26 cellular contexts compared by ENCODE assay signal in genomic region chr20:11748436-11748835, GRCh38.
DNase-seq lines count a peak whose midpoint lies in the region; ATAC-seq, FAIRE-seq and TF ChIP-seq lines count a peak whose summit lies in the region.
"Had no signal": no experiment of that assay in that cellular context is flagged by ENCODE, and none has a peak within 500 bp of the region (broad histone marks: within the 10 kb centered on the region; RNA-seq: fewer than 3 reads in every experiment).

No MANE protein-coding gene starts in this region.

- FAIRE-seq in HepG2 (lab: Jason Lieb, UNC) (no peak), pancreas (lab: Jason Lieb, UNC) (no peak)
- FAIRE-seq: A549, GM12878, GM12892, GM19239 had no signal

- H3K36me3 ChIP-seq in HepG2 (replicated peaks in 1 of 2; ENCODE audit: control insufficient read depth in 1 of 2, insufficient read depth in 2 of 2, low read length in 2 of 2) (no peaks in the 10 kb centered on the region), right lobe of liver (no peaks in the 10 kb centered on the region), pancreas (no peaks in the 10 kb centered on the region)
- H3K36me3 ChIP-seq: BE2C, BLaER1 had no signal

- TF ChIP-seq POLR2A in HepG2 (IDR thresholded peaks at IDR 0.05; ENCODE audit: insufficient read depth in 1 of 2, low read depth in 2 of 2, low read length in 2 of 2) (no peak), right lobe of liver (IDR thresholded peaks at IDR 0.05) (no peak)

- no peak overlapping the region for H3K4me3 ChIP-seq in HepG2 (replicated peaks in 1 of 3; ENCODE audit: insufficient read depth in 1 of 3, low read depth in 2 of 3, low read length in 3 of 3)
- H3K4me3 ChIP-seq in right lobe of liver = no peak overlapping the region
- H3K4me3 ChIP-seq in pancreas = no peak overlapping the region
- H3K4me3 ChIP-seq: A549, BLaER1, GM12878 had no signal

- intact Hi-C loops in HepG2 (cut with micrococcal nuclease; ENCODE audit: unreplicated experiment) (no loop called here), right lobe of liver (cut with DNase I) (no loop called here), pancreas (cut with DNase I) (no loop called here)

- in situ Hi-C loops in HepG2 (cut with HindIII; ENCODE audit: extremely low pct_ligation_motif_present, low pct_unique_long_range_greater_than_20kb) = no loop called here

- H3K27me3 ChIP-seq in HepG2 (ENCODE audit: control insufficient read depth in 1 of 2, insufficient read depth in 2 of 2, low read length in 2 of 2) = no peaks in the 10 kb centered on the region
- H3K27me3 ChIP-seq in right lobe of liver = no peaks in the 10 kb centered on the region
- no peaks in the 10 kb centered on the region for H3K27me3 ChIP-seq in pancreas
- H3K27me3 ChIP-seq: BE2C, BLaER1 had no signal

- TF ChIP-seq EP300 in HepG2 (IDR thresholded peaks at IDR 0.05; ENCODE audit: low read depth in 2 of 2, low read length in 2 of 2) (no peak), HepG2 (CRISPR knock-in tag; IDR thresholded peaks at IDR 0.05; ENCODE audit: borderline replicate concordance) (no peak)

- no peak for TF ChIP-seq RAD21 in HepG2 (CRISPR knock-in tag; IDR thresholded peaks at IDR 0.05)

- peaks cover 7% of the 10 kb centered on the region; the same call in 1 of the 2 replicates for H3K9me3 ChIP-seq in HepG2 (ENCODE audit: low read length)
- no peaks in the 10 kb centered on the region for H3K9me3 ChIP-seq in right lobe of liver
- H3K9me3 ChIP-seq in pancreas = no peaks in the 10 kb centered on the region
- H3K9me3 ChIP-seq: BE2C had no signal

- WGBS in HepG2 (ENCODE audit: low lambda C conversion rate) = 0% methylated on average over 2 of the region's 2 CpGs
- WGBS in right lobe of liver (ENCODE audit: insufficient coverage, low coverage, low lambda C conversion rate, missing lambda C conversion rate) = 11% methylated on average over 2 of the region's 2 CpGs
- 23 to 37% methylated on average over 2 of the region's 2 CpGs for WGBS in pancreas, 2 donors

- POLR2A ChIA-PET in HepG2 (lab: Yijun Ruan, JAX) = no interaction called here

- CTCF ChIA-PET in HepG2 (lab: Yijun Ruan, JAX; ENCODE audit: low intra/inter-chr PET ratio, low total read pairs) = no interaction called here

- BruUV-seq in HepG2 (replicated peaks; lab: Mats Ljungman, UMichigan) = no TSS peak

- H3K79me2 ChIP-seq in HepG2 (ENCODE audit: insufficient read depth, low read length) = no peaks in the 10 kb centered on the region

- H3K27ac ChIP-seq in HepG2 (ENCODE audit: extremely low read length, insufficient read depth, low read length) = no peak overlapping the region
- H3K27ac ChIP-seq in right lobe of liver = no peak overlapping the region
- no peak overlapping the region for H3K27ac ChIP-seq in pancreas
- H3K27ac ChIP-seq: 22Rv1, A549, BLaER1 had no signal

- DNase-seq in HepG2 (ENCODE audit: low spot score) = no peak
- no peak for DNase-seq in right lobe of liver
- peak; percentile 1 for DNase-seq in NAMALWA (ENCODE audit: low spot score)
- peak in 1 of 6 donors; percentile 16 for DNase-seq in pancreas
- DNase-seq: ACHN; BE2C; C1 segment of cervical spinal cord; CD4-positive, alpha-beta memory T cell; CD4-positive, CD25-positive, alpha-beta regulatory T cell; CD8-positive, alpha-beta memory T cell; COR-L47; DMS 273 treated with DMSO at 0.1 percent for 48 hours; DMS153; DMS53; DMS79; DND-41; EL; GDM1 had no signal

- no peak overlapping the region for H2AFZ ChIP-seq in HepG2 (ENCODE audit: low read length)

- no peak for TF ChIP-seq CTCF in HepG2 (CRISPR knock-in tag; IDR thresholded peaks at IDR 0.05)
- no peak for TF ChIP-seq CTCF in right lobe of liver (IDR thresholded peaks at IDR 0.05)
- no peak for TF ChIP-seq CTCF in pancreas (IDR thresholded peaks at IDR 0.05)

- H4K20me1 ChIP-seq in HepG2 (ENCODE audit: insufficient read depth, low read length) = no peaks in the 10 kb centered on the region
- H4K20me1 ChIP-seq: BLaER1 had no signal

- ATAC-seq in HepG2 (no peak), right lobe of liver (no peak), pancreas (peak in 3 of 4 donors; percentile 23 to 68 (median 64)), HG03045 (IDR thresholded peaks at IDR 0.05; ENCODE audit: unreplicated experiment) (no peak), GM18502 (IDR thresholded peaks at IDR 0.05; ENCODE audit: poor library complexity, unreplicated experiment) (no peak)
- ATAC-seq: A549, GM12878 had no signal

- H3K4me2 ChIP-seq in HepG2 (ENCODE audit: low read depth, low read length) = no peak overlapping the region
- H3K4me2 ChIP-seq: A549, BLaER1 had no signal

- H3K4me1 ChIP-seq in HepG2 (ENCODE audit: insufficient read depth, low read length) = no peaks in the 10 kb centered on the region
- H3K4me1 ChIP-seq in right lobe of liver = no peaks in the 10 kb centered on the region
- H3K4me1 ChIP-seq in pancreas = no peaks in the 10 kb centered on the region
- H3K4me1 ChIP-seq: A549, BE2C, BLaER1 had no signal

- no peak overlapping the region for H3K9ac ChIP-seq in HepG2 (ENCODE audit: insufficient read depth, low read depth, low read length)
- H3K9ac ChIP-seq: BLaER1 had no signal

TF ChIP-seq in HepG2, 621 proteins besides CTCF, POLR2A, EP300 and RAD21:
- no peak for TF ChIP-seq GTF2F1 (IDR thresholded peaks at IDR 0.05; ENCODE audit: low read length)
- TF ChIP-seq, protein P1, sequence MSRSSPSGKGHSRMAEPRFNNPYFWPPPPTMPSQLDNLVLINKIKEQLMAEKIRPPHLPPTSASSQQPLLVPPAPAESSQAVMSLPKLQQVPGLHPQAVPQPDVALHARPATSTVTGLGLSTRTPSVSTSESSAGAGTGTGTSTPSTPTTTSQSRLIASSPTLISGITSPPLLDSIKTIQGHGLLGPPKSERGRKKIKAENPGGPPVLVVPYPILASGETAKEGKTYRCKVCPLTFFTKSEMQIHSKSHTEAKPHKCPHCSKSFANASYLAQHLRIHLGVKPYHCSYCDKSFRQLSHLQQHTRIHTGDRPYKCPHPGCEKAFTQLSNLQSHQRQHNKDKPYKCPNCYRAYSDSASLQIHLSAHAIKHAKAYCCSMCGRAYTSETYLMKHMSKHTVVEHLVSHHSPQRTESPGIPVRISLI (CRISPR knock-in tag; IDR thresholded peaks at IDR 0.05; ENCODE audit: borderline replicate concordance) = no peak
- TF ChIP-seq PAX8 (CRISPR knock-in tag; IDR thresholded peaks at IDR 0.05; ENCODE audit: borderline replicate concordance) = no peak
- TF ChIP-seq, protein P2, sequence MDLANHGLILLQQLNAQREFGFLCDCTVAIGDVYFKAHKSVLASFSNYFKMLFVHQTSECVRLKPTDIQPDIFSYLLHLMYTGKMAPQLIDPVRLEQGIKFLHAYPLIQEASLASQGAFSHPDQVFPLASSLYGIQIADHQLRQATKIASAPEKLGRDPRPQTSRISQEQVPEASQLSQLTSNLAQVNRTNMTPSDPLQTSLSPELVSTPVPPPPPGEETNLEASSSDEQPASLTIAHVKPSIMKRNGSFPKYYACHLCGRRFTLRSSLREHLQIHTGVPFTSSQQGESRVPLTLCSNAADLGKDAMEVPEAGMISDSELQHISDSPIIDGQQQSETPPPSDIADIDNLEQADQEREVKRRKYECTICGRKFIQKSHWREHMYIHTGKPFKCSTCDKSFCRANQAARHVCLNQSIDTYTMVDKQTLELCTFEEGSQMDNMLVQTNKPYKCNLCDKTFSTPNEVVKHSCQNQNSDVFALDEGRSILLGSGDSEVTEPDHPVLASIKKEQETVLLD (CRISPR knock-in tag; IDR thresholded peaks at IDR 0.05; ENCODE audit: low read depth) = no peak
- TF ChIP-seq RAD51 (IDR thresholded peaks at IDR 0.05; ENCODE audit: borderline replicate concordance) = peak; percentile 13; the same call in 1 of the 2 replicates
- no peak for TF ChIP-seq HDAC1 (CRISPR knock-in tag; IDR thresholded peaks at IDR 0.05)
- TF ChIP-seq ZNF441 (CRISPR knock-in tag; IDR thresholded peaks at IDR 0.05; ENCODE audit: borderline replicate concordance) = no peak
- TF ChIP-seq, protein P3, sequence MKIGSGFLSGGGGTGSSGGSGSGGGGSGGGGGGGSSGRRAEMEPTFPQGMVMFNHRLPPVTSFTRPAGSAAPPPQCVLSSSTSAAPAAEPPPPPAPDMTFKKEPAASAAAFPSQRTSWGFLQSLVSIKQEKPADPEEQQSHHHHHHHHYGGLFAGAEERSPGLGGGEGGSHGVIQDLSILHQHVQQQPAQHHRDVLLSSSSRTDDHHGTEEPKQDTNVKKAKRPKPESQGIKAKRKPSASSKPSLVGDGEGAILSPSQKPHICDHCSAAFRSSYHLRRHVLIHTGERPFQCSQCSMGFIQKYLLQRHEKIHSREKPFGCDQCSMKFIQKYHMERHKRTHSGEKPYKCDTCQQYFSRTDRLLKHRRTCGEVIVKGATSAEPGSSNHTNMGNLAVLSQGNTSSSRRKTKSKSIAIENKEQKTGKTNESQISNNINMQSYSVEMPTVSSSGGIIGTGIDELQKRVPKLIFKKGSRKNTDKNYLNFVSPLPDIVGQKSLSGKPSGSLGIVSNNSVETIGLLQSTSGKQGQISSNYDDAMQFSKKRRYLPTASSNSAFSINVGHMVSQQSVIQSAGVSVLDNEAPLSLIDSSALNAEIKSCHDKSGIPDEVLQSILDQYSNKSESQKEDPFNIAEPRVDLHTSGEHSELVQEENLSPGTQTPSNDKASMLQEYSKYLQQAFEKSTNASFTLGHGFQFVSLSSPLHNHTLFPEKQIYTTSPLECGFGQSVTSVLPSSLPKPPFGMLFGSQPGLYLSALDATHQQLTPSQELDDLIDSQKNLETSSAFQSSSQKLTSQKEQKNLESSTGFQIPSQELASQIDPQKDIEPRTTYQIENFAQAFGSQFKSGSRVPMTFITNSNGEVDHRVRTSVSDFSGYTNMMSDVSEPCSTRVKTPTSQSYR (CRISPR knock-in tag; IDR thresholded peaks at IDR 0.05; ENCODE audit: borderline replicate concordance) = no peak
- TF ChIP-seq USF2 (IDR thresholded peaks at IDR 0.05; ENCODE audit: low read depth, low read length) = 0 out of 2 replicates have a peak, but pooled peaks have one; percentile 16
- no peak for TF ChIP-seq USF2 (CRISPR knock-in tag; IDR thresholded peaks at IDR 0.05; ENCODE audit: borderline replicate concordance)
- TF ChIP-seq FOXA3 (CRISPR knock-in tag; IDR thresholded peaks at IDR 0.05) = no peak
- no peak for TF ChIP-seq ZNF776 (CRISPR knock-in tag; IDR thresholded peaks at IDR 0.05)

Comparison
In these comparisons a context has a peak if more than half of its experiments do, and no peak if none do; other contexts are left out.
1. ATAC-seq: peak in pancreas (3 of 4); none in HepG2 (single experiment), right lobe of liver (0 of 4), HG03045 (single experiment) and GM18502 (single experiment).